In genomic region chr16:30005341-30006094, GRCh38 we compare ENCODE assay signal across 8 cellular contexts. TPM values are rescaled to one million over a fixed set of nuclear protein-coding genes. Genes with fewer than 3 reads are reported as not detected.
A peak's percentile ranks its signal among the peaks of the same experiment; 100 is the strongest.
DNase-seq lines count a peak whose midpoint lies in the region; ATAC-seq and TF ChIP-seq lines count a peak whose summit lies in the region.

No MANE protein-coding gene starts in this region.

- POLR2A ChIA-PET in AG04449 (lab: Yijun Ruan, JAX), result interaction anchor here (0.6 to 1.3 kb wide), 3 partner anchors 104 to 197 kb away, joined by 3 to 4 read pairs (median 3); partner anchors contain the start of gene ASPHD1

- H3K27me3 ChIP-seq in spleen (replicated peaks in 1 of 7), result peaks cover 0 to 25% (median 15%) of the 10 kb centered on the region in 7 donors

- no peak overlapping the region for H3K27ac ChIP-seq in spleen

- ATAC-seq in left cardiac atrium, result peak; percentile 36 to 62
- ATAC-seq in GM21737 (IDR thresholded peaks at IDR 0.05; ENCODE audit: unreplicated experiment), result no peak

- H3K36me3 ChIP-seq in spleen, result peaks cover 0 to 58% (median 17%) of the 10 kb centered on the region in 6 donors

- CTCF ChIA-PET in AG04449 (lab: Yijun Ruan, JAX), result interaction anchor here (0.6 to 3.5 kb wide), 21 partner anchors 9 to 307 kb away, joined by 3 to 23 read pairs (median 3); partner anchors contain the start of genes HIRIP3, INO80E, KCTD13 and SEZ6L2

- peaks cover 0 to 27% (median 19%) of the 10 kb centered on the region in 6 donors for H3K4me1 ChIP-seq in spleen

- no peaks in the 10 kb centered on the region for H3K9me3 ChIP-seq in spleen

- TF ChIP-seq POLR2A in spleen (IDR thresholded peaks at IDR 0.05), result no peak

- H3K4me3 ChIP-seq in AG04449 (ENCODE audit: low read depth, low read length), result no peak overlapping the region
- H3K4me3 ChIP-seq in spleen, result no peak overlapping the region

- WGBS in spleen, 5 donors, result 57 to 69% (median 67%) methylated on average over 14 to 35 of the region's 35 CpGs

- no peak for DNase-seq in AG04449 (ENCODE audit: low read depth, low spot score)
- DNase-seq in ELR (ENCODE audit: low read depth), result peak; percentile 66
- DNase-seq in NCI-H460 (ENCODE audit: extremely low read depth, low read depth), result peak; percentile 33
- DNase-seq in activated naive CD4-positive, alpha-beta T cell treated with anti-CD3 and anti-CD28 coated beads, Interleukin-2, amount 50 U/mL, for 16 hours, result peak; percentile 45
- DNase-seq in left cardiac atrium, result no peak
- no peak for DNase-seq in spleen
- no peak for DNase-seq in posterior vena cava (ENCODE audit: low spot score)

- TF ChIP-seq CTCF in AG04449 (IDR thresholded peaks at IDR 0.05; ENCODE audit: insufficient read depth, low read length, missing control alignments) (peak; percentile 73), spleen (IDR thresholded peaks at IDR 0.05 in 8 of 11, conservative IDR thresholded peaks at IDR 0.05 in 3 of 11) (peak; percentile 61 to 88 (median 77))

- intact Hi-C loops in left cardiac atrium (cut with DNase I), result loop anchor here in 1 of 2 donors (10.0 kb wide), 1 partner anchor 141 kb away; the partner anchor contains the start of gene CDIPT
- intact Hi-C loops in spleen (cut with DNase I; ENCODE audit: low total_unique reads), result loop anchor here (5.0 kb wide), 1 partner anchor 308 kb away; no protein-coding TSS in a partner anchor
- intact Hi-C loops in posterior vena cava (cut with DNase I), result no loop called here

RNA-seq across cellular contexts. Expression of gene DOC2A, which starts 5.3 kb away (rescaled TPM):
- total RNA-seq in NCI-H460 (2014; rRNA removed; shearing (Covaris generic)), result 0.61 and 1.1 TPM in 2 replicates
- polyA plus RNA-seq in NCI-H460 (2014; cell fraction: nucleus; rRNA removed), result 6.3 and 10.4 TPM in 2 replicates
- total RNA-seq in left cardiac atrium (under 1 TPM; 0.63 to 0.77 TPM), spleen (1 to 10 TPM in 6 of 7 donors, under 1 TPM in 1; 0.74 to 4.2 (median 2.5) TPM), posterior vena cava (under 1 TPM; 0.28 to 0.33 TPM)
- polyA plus RNA-seq in spleen, result 1 to 10 TPM; 2.0 to 4.8 (median 2.3) TPM

RNA-seq across cellular contexts. Expression of gene INO80E, which starts 9.5 kb away (rescaled TPM):
- total RNA-seq in NCI-H460 (2014; rRNA removed; shearing (Covaris generic)), result 81.3 and 87.8 TPM in 2 replicates
- 351 and 543 TPM in 2 replicates for polyA plus RNA-seq in NCI-H460 (2014; cell fraction: nucleus; rRNA removed)
- 10 to 100 TPM; 33.6 to 35.9 TPM for total RNA-seq in left cardiac atrium
- total RNA-seq in spleen, result 10 to 100 TPM; 62.6 to 89.5 (median 72.6) TPM
- 10 to 100 TPM; 47.9 to 93.3 (median 57.1) TPM for polyA plus RNA-seq in spleen
- 10 to 100 TPM; 42.2 to 46.0 TPM for total RNA-seq in posterior vena cava

RNA-seq across cellular contexts. Expression of gene HIRIP3, which starts 10.1 kb away (rescaled TPM):
- total RNA-seq in NCI-H460 (2014; rRNA removed; shearing (Covaris generic)), result 12.2 and 15.0 TPM in 2 replicates
- 23.4 and 24.8 TPM in 2 replicates for polyA plus RNA-seq in NCI-H460 (2014; cell fraction: nucleus; rRNA removed)
- total RNA-seq in left cardiac atrium, result 10 to 100 TPM; 13.0 to 18.4 TPM
- total RNA-seq in spleen, result 10 to 100 TPM in 6 of 7 donors, 1 to 10 TPM in 1; 10.0 to 17.7 (median 13.4) TPM
- 10 to 100 TPM; 12.5 to 16.1 (median 15.5) TPM for polyA plus RNA-seq in spleen
- 10 to 100 TPM; 12.1 to 14.2 TPM for total RNA-seq in posterior vena cava

RNA-seq across cellular contexts. Expression of gene C16orf92, which starts 17.5 kb away (rescaled TPM):
- total RNA-seq in NCI-H460 (2014; rRNA removed; shearing (Covaris generic)), result not detected in 2 replicates
- not detected in 2 replicates for polyA plus RNA-seq in NCI-H460 (2014; cell fraction: nucleus; rRNA removed)
- total RNA-seq in left cardiac atrium (not detected), spleen (not detected), posterior vena cava (not detected)
- not detected for polyA plus RNA-seq in spleen

RNA-seq across cellular contexts. Expression of gene TLCD3B, which starts 25.6 kb away (rescaled TPM):
- 0.07 TPM in 1 of 2 replicates, not detected in the other for total RNA-seq in NCI-H460 (2014; rRNA removed; shearing (Covaris generic))
- polyA plus RNA-seq in NCI-H460 (2014; cell fraction: nucleus; rRNA removed), result 0.21 TPM in 1 of 2 replicates, not detected in the other
- total RNA-seq in left cardiac atrium (not detected), spleen (not detected), posterior vena cava (not detected)
- polyA plus RNA-seq in spleen, result under 1 TPM in 2 of 3 donors, not detected in 1; 0.09 to 0.10 TPM

Comparison
In these comparisons a context has a peak if more than half of its experiments do, and no peak if none do; other contexts are left out.
1. DNase-seq: peak in ELR (single experiment), NCI-H460 (single experiment) and activated naive CD4-positive, alpha-beta T cell treated with anti-CD3 and anti-CD28 coated beads, Interleukin-2, amount 50 U/mL, for 16 hours (single experiment); none in AG04449 (single experiment), left cardiac atrium (single experiment), spleen (single experiment) and posterior vena cava (single experiment).